ENCODE assay signal across 8 cellular contexts in the genomic region with DNA sequence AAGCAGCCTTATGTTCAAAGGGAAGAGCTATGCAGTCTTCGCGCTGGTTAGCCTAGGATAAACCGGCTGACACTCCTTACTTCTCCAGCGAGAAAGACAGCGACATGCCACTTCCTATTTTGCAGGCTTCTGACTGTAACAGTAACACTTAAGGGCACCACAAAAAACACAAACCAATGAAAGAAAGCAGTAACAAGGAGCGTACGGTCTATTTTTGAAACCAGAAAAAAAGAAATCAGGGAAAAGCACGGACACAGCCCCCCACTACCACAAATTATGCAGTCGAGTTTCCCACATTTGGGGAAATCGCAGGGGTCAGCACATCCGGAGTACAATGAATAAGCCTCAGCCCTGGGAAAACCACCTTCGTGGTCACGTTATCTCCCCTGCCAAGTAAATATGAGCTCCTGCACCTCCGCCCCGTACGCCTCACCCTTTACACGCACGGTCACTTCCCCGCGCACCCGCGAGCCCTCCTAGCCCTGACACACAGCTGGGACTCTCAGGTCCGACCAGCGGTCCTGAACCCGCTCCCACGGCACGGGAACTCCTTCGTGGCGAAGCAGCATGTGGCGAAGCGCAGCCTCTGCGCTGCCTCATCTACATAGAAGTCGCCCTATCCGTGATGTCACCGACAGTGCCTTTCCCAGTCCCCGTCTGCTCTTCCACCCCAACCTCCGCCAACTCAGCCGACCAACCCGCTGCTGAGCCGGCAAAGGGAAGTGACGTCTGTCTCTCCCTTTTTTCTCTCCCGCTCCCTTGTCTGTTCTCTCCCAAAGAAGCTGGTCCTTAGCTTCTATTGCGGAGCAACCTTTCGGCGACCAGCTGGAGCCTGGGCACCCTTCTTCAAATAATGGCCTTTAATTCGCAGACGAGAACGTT. TPM values are rescaled to one million over a fixed set of nuclear protein-coding genes. Genes with fewer than 3 reads are reported as not detected.
DNase-seq lines count a peak whose midpoint lies in the region; ATAC-seq and TF ChIP-seq lines count a peak whose summit lies in the region.

No MANE protein-coding gene starts in this region.

- H3K36me3 ChIP-seq in thoracic aorta: no peaks in the 10 kb centered on the region

- H3K27me3 ChIP-seq in thoracic aorta (replicated peaks; ENCODE audit: insufficient read depth): no peaks in the 10 kb centered on the region

- peak overlapping the region; percentile 62 for H3K4me3 ChIP-seq in AG04449 (ENCODE audit: low read depth, low read length)
- peak overlapping the region; percentile 67 for H3K4me3 ChIP-seq in thoracic aorta

- H3K27ac ChIP-seq in thoracic aorta: peak overlapping the region; percentile 72 to 87

- DNase-seq in AG04449 (ENCODE audit: low read depth, low spot score): peak; percentile 61
- peak; percentile 99 to 100 for DNase-seq in SHP77 (lab: John Stamatoyannopoulos, UW)
- DNase-seq in activated naive CD4-positive, alpha-beta T cell treated with anti-CD3 and anti-CD28 coated beads, Interleukin-2, amount 50 U/mL, for 16 hours: peak; percentile 71
- peak; percentile 53 for DNase-seq in germinal center (ENCODE audit: low spot score)
- peak; percentile 24 to 97 (median 90) for DNase-seq in nucleus accumbens (lab: John Stamatoyannopoulos, UW)
- peak; percentile 35 for DNase-seq in thoracic aorta (ENCODE audit: low spot score)

- H3K9me3 ChIP-seq in thoracic aorta: no peaks in the 10 kb centered on the region

- ATAC-seq in GM19035 (IDR thresholded peaks at IDR 0.05; ENCODE audit: unreplicated experiment) (peak; percentile 65), HG03565 (IDR thresholded peaks at IDR 0.05; ENCODE audit: unreplicated experiment) (peak; percentile 49), thoracic aorta (ENCODE audit: insufficient number of reproducible peaks, low FRiP score, low read depth) (peak; percentile 65)

- no peak for TF ChIP-seq CTCF in AG04449 (IDR thresholded peaks at IDR 0.05; ENCODE audit: insufficient read depth, low read length, missing control alignments)
- no peak for TF ChIP-seq CTCF in thoracic aorta (IDR thresholded peaks at IDR 0.05)

- peaks cover 9 to 15% of the 10 kb centered on the region in 2 donors for H3K4me1 ChIP-seq in thoracic aorta (ENCODE audit: control insufficient read depth in 1 of 2, low read depth in 2 of 2)

- POLR2A ChIA-PET in AG04449 (lab: Yijun Ruan, JAX): interaction anchor here (1.8 to 1.9 kb wide), 2 partner anchors 9 to 139 kb away, joined by 10 to 12 read pairs; no protein-coding TSS in a partner anchor

- CTCF ChIA-PET in AG04449 (lab: Yijun Ruan, JAX): no interaction called here

RNA-seq across cellular contexts. Expression of gene PPIAL4F, which starts 40.9 kb away (rescaled TPM):
- total RNA-seq in thoracic aorta: not detected

Comparison
In these comparisons a context has a peak if more than half of its experiments do, and no peak if none do; other contexts are left out.
1. Peak in every context shown above with its lines: DNase-seq, ATAC-seq, H3K4me3 ChIP-seq and H3K27ac ChIP-seq.
2. DNase-seq: peak in every context shown above with its lines; median percentile 100 in SHP77; 90 in nucleus accumbens; 71 in activated naive CD4-positive, alpha-beta T cell treated with anti-CD3 and anti-CD28 coated beads, Interleukin-2, amount 50 U/mL, for 16 hours; 61 in AG04449; 53 in germinal center; 35 in thoracic aorta.